3 cellular contexts compared by ENCODE assay signal in genomic region chr4:94295452-94295851, GRCh38. TPM values are rescaled to one million over a fixed set of nuclear protein-coding genes. Genes with fewer than 3 reads are reported as not detected.
"Had no signal": no experiment of that assay in that cellular context is flagged by ENCODE, and none has a peak within 500 bp of the region (broad histone marks: within the 10 kb centered on the region; RNA-seq: fewer than 3 reads in every experiment).

No MANE protein-coding gene starts in this region.

RNA-seq across cellular contexts. Expression of gene HPGDS, which starts 47.2 kb away (rescaled TPM):
- total RNA-seq: activated B cell treated with CpG ODN at 0.5 μM for 24 hours; activated CD8-positive, alpha-beta T cell treated with anti-CD3 and anti-CD28 coated beads, Interleukin-2, amount 10 ng/mL, durations not matched to agents 7 days and 5 days; astrocyte had no signal
